9 cellular contexts compared by ENCODE assay signal in genomic region chr6:82251942-82252341, GRCh38. TPM values are rescaled to one million over a fixed set of nuclear protein-coding genes. Genes with fewer than 3 reads are reported as not detected.
DNase-seq lines count a peak whose midpoint lies in the region; ATAC-seq and TF ChIP-seq lines count a peak whose summit lies in the region.
"Had no signal": no experiment of that assay in that cellular context is flagged by ENCODE, and none has a peak within 500 bp of the region (broad histone marks: within the 10 kb centered on the region; RNA-seq: fewer than 3 reads in every experiment).

No MANE protein-coding gene starts in this region.

- H3K9ac ChIP-seq in IMR-90 (ENCODE audit: low read depth, low read length) (no peak overlapping the region), SU-DHL-6 (ENCODE audit: low read length) (no peak overlapping the region)
- H3K9ac ChIP-seq: KMS-11 had no signal

- no peak overlapping the region for H3K56ac ChIP-seq in IMR-90 (ENCODE audit: extremely low read depth, insufficient read depth, low read length)

- no peak for ATAC-seq in IMR-90 (ENCODE audit: low read depth)
- no peak for ATAC-seq in HG03097 (IDR thresholded peaks at IDR 0.05; ENCODE audit: low FRiP score, unreplicated experiment)
- ATAC-seq in GM21723 (IDR thresholded peaks at IDR 0.05; ENCODE audit: unreplicated experiment) = no peak

- no peak overlapping the region for H2BK120ac ChIP-seq in IMR-90 (ENCODE audit: low read depth, low read length)

- H2AFZ ChIP-seq in IMR-90 (replicated peaks; ENCODE audit: low read length, poor library complexity) (no peak overlapping the region), SU-DHL-6 (ENCODE audit: low read depth, low read length, severe bottlenecking) (no peak overlapping the region), hepatocyte (no peak overlapping the region)

- peaks cover 5 to 11% of the 10 kb centered on the region in 2 experiments; a peak in 3 of 4 replicates for H3K79me1 ChIP-seq in IMR-90 (ENCODE audit: low read depth in 1 of 2, low read length in 2 of 2)

- TF ChIP-seq POLR2A in IMR-90 (IDR thresholded peaks at IDR 0.05; ENCODE audit: low read depth, low read length) = no peak
- TF ChIP-seq POLR2A in lower leg skin (IDR thresholded peaks at IDR 0.05) = no peak

- no peaks in the 10 kb centered on the region for H4K20me1 ChIP-seq in IMR-90 (ENCODE audit: insufficient read depth, low read length)
- no peaks in the 10 kb centered on the region for H4K20me1 ChIP-seq in SU-DHL-6 (ENCODE audit: low read depth, low read length)
- H4K20me1 ChIP-seq in hepatocyte (ENCODE audit: insufficient read depth, poor library complexity, severe bottlenecking) = no peaks in the 10 kb centered on the region

- H3K4me2 ChIP-seq in IMR-90 (ENCODE audit: low read depth, low read length) (no peak overlapping the region), SU-DHL-6 (ENCODE audit: low read depth, low read length, poor library complexity, severe bottlenecking) (no peak overlapping the region), hepatocyte (no peak overlapping the region)
- H3K4me2 ChIP-seq: KMS-11 had no signal

- TF ChIP-seq CTCF in IMR-90 (conservative IDR thresholded peaks at IDR 0.05; ENCODE audit: low read depth, low read length) (peak; percentile 73), SU-DHL-6 (IDR thresholded peaks at IDR 0.05; ENCODE audit: insufficient read depth, low read length, poor library complexity, severe bottlenecking) (peak; percentile 34), hepatocyte (IDR thresholded peaks at IDR 0.05; ENCODE audit: poor library complexity) (peak; percentile 70), lower leg skin (IDR thresholded peaks at IDR 0.05) (no peak)

- BruUV-seq in IMR-90 (replicated peaks; lab: Mats Ljungman, UMichigan) = no TSS peak

- no peak overlapping the region for H3K23ac ChIP-seq in IMR-90 (ENCODE audit: low read depth, low read length)

- H2BK20ac ChIP-seq in IMR-90 (ENCODE audit: low read depth, low read length) = no peak overlapping the region

- no peak overlapping the region for H4K8ac ChIP-seq in IMR-90 (ENCODE audit: low read depth in 2 of 2, low read length in 2 of 2)

- H3K4me3 ChIP-seq in IMR-90 (ENCODE audit: insufficient read depth, low read depth, low read length) (no peak overlapping the region), SU-DHL-6 (ENCODE audit: insufficient read depth, low read length, poor library complexity, severe bottlenecking) (no peak overlapping the region), hepatocyte (no peak overlapping the region), lower leg skin (ENCODE audit: low read depth, poor library complexity, severe bottlenecking) (no peak overlapping the region)

- H3K27ac ChIP-seq in IMR-90 (ENCODE audit: insufficient read depth, low read length) (no peak overlapping the region), SU-DHL-6 (ENCODE audit: low read depth, low read length) (no peak overlapping the region), hepatocyte (no peak overlapping the region)
- H3K27ac ChIP-seq: KMS-11 had no signal

- DNase-seq in COR-L47 (lab: John Stamatoyannopoulos, UW) (peak; percentile 26), IMR-90 (peak; percentile 54), hepatocyte (ENCODE audit: low spot score) (peak; percentile 66), NCI-H226 (no peak), lower leg skin (ENCODE audit: low spot score in 2 of 2) (no peak)

- H3K9me1 ChIP-seq in IMR-90 (ENCODE audit: insufficient read depth, low read length) = peaks cover 7% of the 10 kb centered on the region

- POLR2A ChIA-PET in IMR-90 (lab: Charles Lee; ENCODE audit: unreplicated experiment) = no interaction called here

- H3K18ac ChIP-seq in IMR-90 (ENCODE audit: low read depth, low read length) = no peak overlapping the region

- no peak overlapping the region for H2AK5ac ChIP-seq in IMR-90 (ENCODE audit: low read depth, low read length)

- H3K14ac ChIP-seq in IMR-90 (replicated peaks; ENCODE audit: low read depth, low read length) = no peak overlapping the region

- H3K79me2 ChIP-seq in SU-DHL-6 (ENCODE audit: insufficient read depth, low read length) = peaks cover 6% of the 10 kb centered on the region
- peaks cover 2% of the 10 kb centered on the region for H3K79me2 ChIP-seq in hepatocyte

- CTCF ChIA-PET in IMR-90 (lab: Yijun Ruan, JAX) = interaction anchor here (0.6 to 1.3 kb wide), 2 partner anchors 684 to 806 kb away, joined by 3 to 5 read pairs; no protein-coding TSS in a partner anchor

- H4K5ac ChIP-seq in IMR-90 (ENCODE audit: low read depth, low read length) = no peak overlapping the region

- H3K9me2 ChIP-seq in SU-DHL-6 (replicated peaks; ENCODE audit: insufficient read depth, low read length) (no peaks in the 10 kb centered on the region), hepatocyte (replicated peaks; ENCODE audit: insufficient read depth) (no peaks in the 10 kb centered on the region)

- H4K91ac ChIP-seq in IMR-90 (ENCODE audit: insufficient read depth, low read depth, low read length) = no peak overlapping the region

- H3K4me1 ChIP-seq in IMR-90 (ENCODE audit: control insufficient read depth, insufficient read depth, low read length) (peaks cover 6% of the 10 kb centered on the region), hepatocyte (ENCODE audit: insufficient read depth) (peaks cover 3% of the 10 kb centered on the region)

- no peak overlapping the region for H2BK5ac ChIP-seq in IMR-90 (ENCODE audit: low read depth, low read length, poor library complexity, severe bottlenecking)

- no peaks in the 10 kb centered on the region; the same call in 1 of the 2 replicates for H3F3A ChIP-seq in SU-DHL-6 (ENCODE audit: insufficient read depth)

- H2BK15ac ChIP-seq in IMR-90 (ENCODE audit: low read depth, low read length) = no peak overlapping the region

- dilution Hi-C loops in IMR-90 (cut with HindIII; ENCODE audit: low sequenced_read_pairs, unreplicated experiment) = no loop called here

- intact Hi-C loops in IMR-90 (cut with micrococcal nuclease) (loop anchor here (1.0 to 5.0 kb wide), 3 partner anchors 365 to 1260 kb away; partner anchors contain the start of gene PRSS35), lower leg skin (cut with DNase I; ENCODE audit: low total_unique reads) (no loop called here)

- in situ Hi-C loops in IMR-90 (cut with MboI; ENCODE audit: low sequenced_read_pairs) = loop anchor here (5.0 to 25.0 kb wide), 2 partner anchors 805 to 1260 kb away; partner anchors contain the start of gene PRSS35

- no peak overlapping the region for H3K4ac ChIP-seq in IMR-90 (ENCODE audit: low read depth, low read length)

- no peaks in the 10 kb centered on the region for H3K36me3 ChIP-seq in IMR-90 (ENCODE audit: control insufficient read depth, insufficient read depth, low read length)
- H3K36me3 ChIP-seq in SU-DHL-6 (ENCODE audit: low read length) = no peaks in the 10 kb centered on the region
- no peaks in the 10 kb centered on the region for H3K36me3 ChIP-seq in hepatocyte (replicated peaks; ENCODE audit: insufficient read depth, low read depth)

- no peak overlapping the region for H2AK9ac ChIP-seq in IMR-90 (replicated peaks; ENCODE audit: low read depth, low read length, poor library complexity)

- H3K27me3 ChIP-seq in IMR-90 (ENCODE audit: control insufficient read depth, insufficient read depth, low read length) = no peaks in the 10 kb centered on the region
- no peaks in the 10 kb centered on the region for H3K27me3 ChIP-seq in SU-DHL-6 (ENCODE audit: low read length)
- no peaks in the 10 kb centered on the region for H3K27me3 ChIP-seq in hepatocyte

- peak; percentile 64 for TF ChIP-seq RAD21 in IMR-90 (IDR thresholded peaks at IDR 0.05; ENCODE audit: low read length)

- no peaks in the 10 kb centered on the region for H3K9me3 ChIP-seq in IMR-90 (ENCODE audit: control insufficient read depth, insufficient read depth, low read length)
- no peaks in the 10 kb centered on the region for H3K9me3 ChIP-seq in SU-DHL-6 (ENCODE audit: insufficient read depth, low read length)
- no peaks in the 10 kb centered on the region for H3K9me3 ChIP-seq in hepatocyte (ENCODE audit: low read depth)

TF ChIP-seq in IMR-90, 13 proteins besides CTCF, POLR2A, EP300 and RAD21:
- TF ChIP-seq SMC3 (IDR thresholded peaks at IDR 0.05; ENCODE audit: low read depth, low read length) = peak; percentile 59
- no peak for TF ChIP-seq FOS (IDR thresholded peaks at IDR 0.05; ENCODE audit: low read depth, low read length)

RNA-seq across cellular contexts. Expression of gene IBTK, which starts 4.4 kb away (rescaled TPM):
- 45.0 and 60.5 TPM in 2 replicates for total RNA-seq in IMR-90 (2012; rRNA removed)
- 6.8 and 9.7 TPM in 2 replicates for polyA plus RNA-seq in IMR-90 (2012; rRNA removed)
- 1.1 and 1.4 TPM in 2 replicates for polyA plus RNA-seq in IMR-90 (2012; cell fraction: cytosol; rRNA removed)
- 1.3 and 9.5 TPM in 2 replicates for polyA plus RNA-seq in IMR-90 (2012; cell fraction: nucleus; rRNA removed; ENCODE audit: low replicate concordance)
- total RNA-seq in hepatocyte = 54.2 and 60.3 TPM in 2 replicates
- 17.3 and 19.6 TPM in 2 replicates for polyA plus RNA-seq in hepatocyte
- total RNA-seq in lower leg skin = 10 to 100 TPM; 10.7 to 15.3 (median 12.6) TPM

Comparison
In these comparisons a context has a peak if more than half of its experiments do, and no peak if none do; other contexts are left out.
1. DNase-seq: peak in COR-L47 (single experiment), IMR-90 (single experiment) and hepatocyte (single experiment); none in NCI-H226 (single experiment) and lower leg skin (0 of 2).
2. CTCF ChIP-seq: peak in IMR-90 (single experiment), SU-DHL-6 (single experiment) and hepatocyte (single experiment); none in lower leg skin (0 of 3).